Comparison of ENCODE assay signal across 18 cellular contexts in the genomic region with DNA sequence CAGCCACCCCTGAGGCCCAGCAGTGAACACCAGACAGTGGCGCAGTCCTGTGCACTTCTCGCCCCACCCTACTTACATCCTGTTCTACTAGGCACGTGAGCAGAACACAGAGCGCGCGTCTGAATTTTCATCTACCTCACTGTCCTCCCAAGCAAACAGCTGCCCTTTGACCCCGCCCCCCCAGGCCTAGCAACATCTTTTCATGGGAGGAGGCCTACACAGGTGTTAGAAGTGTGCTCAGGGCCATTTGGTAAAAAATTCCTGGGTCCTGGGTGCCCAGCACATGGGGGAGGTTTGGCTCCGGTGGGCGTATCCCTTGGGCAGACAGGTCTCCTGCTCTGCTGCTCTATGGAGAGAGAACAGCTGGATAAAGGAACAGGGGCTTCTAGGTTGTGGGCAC.
"Had no signal": no experiment of that assay in that cellular context is flagged by ENCODE, and none has a peak within 500 bp of the region (broad histone marks: within the 10 kb centered on the region; RNA-seq: fewer than 3 reads in every experiment).

No MANE protein-coding gene starts in this region.

- H3K27ac Mint-ChIP-seq: activated CD4-positive, alpha-beta T cell treated with anti-CD3 and anti-CD28 coated beads, Interleukin-2, amount 10 ng/mL, durations not matched to agents 24 days and 14 days; activated CD8-positive, alpha-beta T cell treated with anti-CD3 and anti-CD28 coated beads, Interleukin-2, amount 10 ng/mL, durations not matched to agents 7 days and 5 days; stimulated activated memory B cell treated with anti-CD40 and anti-IgM and Interleukin-4, amounts not matched to agents 10 μg/mL and 1 μg/mL and 100 μg/mL, for 72 hours; T-helper 17 cell had no signal

- DNase-seq: activated CD4-positive, alpha-beta T cell treated with anti-CD3 and anti-CD28 coated beads, Interleukin-2, amount 10 ng/mL, durations not matched to agents 24 days and 14 days; activated CD4-positive, CD25-positive, alpha-beta regulatory T cell; activated CD8-positive, alpha-beta memory T cell treated with anti-CD3 and anti-CD28 coated beads, Interleukin-2, amount 50 U/mL, for 4 hours; activated CD8-positive, alpha-beta T cell treated with anti-CD3 and anti-CD28 coated beads, Interleukin-2, amount 10 ng/mL, durations not matched to agents 7 days and 5 days; activated effector memory CD4-positive, alpha-beta T cell treated with anti-CD3 and anti-CD28 coated beads, Interleukin-2, amount 50 U/mL, for 16 hours; activated T-cell treated with anti-CD3 and anti-CD28 coated beads, Interleukin-2, amount 50 U/mL, for 48 hours; body of pancreas; central memory CD4-positive, alpha-beta T cell; cortex of kidney; effector CD4-positive, alpha-beta T cell; esophagus squamous epithelium; foreskin fibroblast; ovary; T-helper 17 cell; thyroid gland; uterus had no signal

- H3K9me3 Mint-ChIP-seq: activated CD4-positive, alpha-beta T cell treated with anti-CD3 and anti-CD28 coated beads, Interleukin-2, amount 10 ng/mL, durations not matched to agents 24 days and 14 days; activated naive CD4-positive, alpha-beta T cell treated with anti-CD3 and anti-CD28 coated beads, Interleukin-2, amount 50 U/mL, for 72 hours; stimulated activated memory B cell treated with anti-CD40 and anti-IgM and Interleukin-4, amounts not matched to agents 10 μg/mL and 1 μg/mL and 100 μg/mL, for 72 hours had no signal

- H3K36me3 Mint-ChIP-seq: activated naive CD4-positive, alpha-beta T cell treated with anti-CD3 and anti-CD28 coated beads, Interleukin-2, amount 50 U/mL, for 72 hours; stimulated activated memory B cell treated with anti-CD40 and anti-IgM and Interleukin-4, amounts not matched to agents 10 μg/mL and 1 μg/mL and 100 μg/mL, for 72 hours had no signal

- H3K36me3 ChIP-seq: esophagus squamous epithelium, ovary, thyroid gland, uterus had no signal

- H3K4me3 ChIP-seq: body of pancreas, esophagus squamous epithelium, ovary, thyroid gland, uterus had no signal

- H3K27ac ChIP-seq: body of pancreas, esophagus squamous epithelium, ovary, thyroid gland, uterus had no signal

- H3K27me3 ChIP-seq: body of pancreas, ovary, thyroid gland, uterus had no signal

- H3K9me3 ChIP-seq: body of pancreas, esophagus squamous epithelium, ovary, thyroid gland, uterus had no signal

- ATAC-seq: activated CD8-positive, alpha-beta T cell treated with anti-CD3 and anti-CD28 coated beads, Interleukin-2, amount 10 ng/mL, durations not matched to agents 7 days and 5 days; activated naive CD4-positive, alpha-beta T cell treated with anti-CD3 and anti-CD28 coated beads, Interleukin-2, amount 50 U/mL, for 72 hours; body of pancreas; stimulated activated memory B cell treated with anti-CD40 and anti-IgM and Interleukin-4, amounts not matched to agents 10 μg/mL and 1 μg/mL and 100 μg/mL, for 72 hours; T-helper 17 cell had no signal

- H3K4me1 ChIP-seq: body of pancreas, thyroid gland, uterus had no signal

- H3K4me3 Mint-ChIP-seq: activated CD4-positive, alpha-beta T cell treated with anti-CD3 and anti-CD28 coated beads, Interleukin-2, amount 10 ng/mL, durations not matched to agents 24 days and 14 days; activated CD8-positive, alpha-beta T cell treated with anti-CD3 and anti-CD28 coated beads, Interleukin-2, amount 10 ng/mL, durations not matched to agents 7 days and 5 days; stimulated activated memory B cell treated with anti-CD40 and anti-IgM and Interleukin-4, amounts not matched to agents 10 μg/mL and 1 μg/mL and 100 μg/mL, for 72 hours; T-helper 17 cell had no signal

- H3K4me1 Mint-ChIP-seq: activated CD4-positive, alpha-beta T cell treated with anti-CD3 and anti-CD28 coated beads, Interleukin-2, amount 10 ng/mL, durations not matched to agents 24 days and 14 days; stimulated activated memory B cell treated with anti-CD40 and anti-IgM and Interleukin-4, amounts not matched to agents 10 μg/mL and 1 μg/mL and 100 μg/mL, for 72 hours; T-helper 17 cell had no signal
